Comparison of ENCODE assay signal across 1 cellular context in the genomic region with DNA sequence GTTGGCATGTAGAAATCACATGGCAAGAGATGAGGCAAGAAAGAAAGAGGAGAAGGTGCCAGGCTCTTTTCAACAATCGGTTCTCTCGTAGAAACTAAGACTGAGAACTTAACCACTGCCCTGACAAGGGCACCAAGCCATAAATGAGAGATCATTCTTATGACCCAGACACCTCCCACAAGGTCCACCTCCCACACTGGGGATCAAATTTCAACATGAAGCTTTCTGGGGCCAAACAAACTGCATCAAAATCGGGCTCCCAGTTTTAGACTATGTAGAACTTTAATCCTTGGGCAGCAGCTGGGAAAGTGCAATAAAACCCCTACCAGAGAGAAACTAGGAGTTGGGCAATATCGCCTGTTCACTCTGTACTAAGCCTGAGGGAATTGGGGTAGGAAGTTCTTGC.
A peak's percentile ranks its signal among the peaks of the same experiment; 100 is the strongest.
TF ChIP-seq lines count a peak whose summit lies in the region.

No MANE protein-coding gene starts in this region.

TF ChIP-seq in liver, 16 proteins besides CTCF, POLR2A, EP300 and RAD21 (continued from another document):
- TF ChIP-seq ZBTB33 (IDR thresholded peaks at IDR 0.05), result peak; percentile 71
- peak; percentile 76 for TF ChIP-seq YY1 (IDR thresholded peaks at IDR 0.05)
- no peak for TF ChIP-seq FOXA1 (IDR thresholded peaks at IDR 0.05)
- peak; percentile 95 to 96 for TF ChIP-seq HNF4A (conservative IDR thresholded peaks at IDR 0.05)
- TF ChIP-seq EGR1 (IDR thresholded peaks at IDR 0.05; ENCODE audit: low read depth in 2 of 2), result no peak
- TF ChIP-seq TAF1 (conservative IDR thresholded peaks at IDR 0.05), result no peak
- peak; percentile 87 for TF ChIP-seq SP1 (IDR thresholded peaks at IDR 0.05)
- TF ChIP-seq NR2F2 (IDR thresholded peaks at IDR 0.05), result peak; percentile 16
- peak; percentile 34 for TF ChIP-seq FOXA2 (IDR thresholded peaks at IDR 0.05)
- TF ChIP-seq RXRA (IDR thresholded peaks at IDR 0.05), result peak; percentile 74 to 88
- TF ChIP-seq REST (IDR thresholded peaks at IDR 0.05), result peak; percentile 66
- no peak for TF ChIP-seq GABPA (IDR thresholded peaks at IDR 0.05 in 1 of 2, conservative IDR thresholded peaks at IDR 0.05 in 1 of 2)
- TF ChIP-seq, protein P1, sequence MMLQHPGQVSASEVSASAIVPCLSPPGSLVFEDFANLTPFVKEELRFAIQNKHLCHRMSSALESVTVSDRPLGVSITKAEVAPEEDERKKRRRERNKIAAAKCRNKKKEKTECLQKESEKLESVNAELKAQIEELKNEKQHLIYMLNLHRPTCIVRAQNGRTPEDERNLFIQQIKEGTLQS (IDR thresholded peaks at IDR 0.05), result no peak
